In the genomic region with DNA sequence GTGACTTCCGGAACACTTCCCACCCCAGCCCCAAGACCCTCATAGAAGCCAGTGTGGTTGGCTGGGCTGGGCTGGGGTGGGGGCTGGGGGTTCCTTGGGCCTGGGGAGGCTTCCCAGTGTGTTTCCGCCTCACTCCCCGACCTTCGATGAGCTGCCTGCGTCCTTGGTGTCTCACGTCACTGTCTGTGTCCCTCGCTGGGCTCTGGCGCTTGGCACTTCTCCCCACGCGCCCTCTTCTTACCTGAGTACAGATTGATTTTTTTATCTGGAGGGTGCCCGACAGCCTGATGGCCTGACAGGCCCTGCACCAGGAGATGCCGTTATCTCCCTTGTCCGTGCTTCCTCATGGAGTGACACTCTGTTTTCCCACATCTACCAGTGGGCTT, we compare ENCODE assay signal across 33 cellular contexts. TPM values are rescaled to one million over a fixed set of nuclear protein-coding genes. Genes with fewer than 3 reads are reported as not detected.
"Had no signal": no experiment of that assay in that cellular context is flagged by ENCODE, and none has a peak within 500 bp of the region (broad histone marks: within the 10 kb centered on the region; RNA-seq: fewer than 3 reads in every experiment).

No MANE protein-coding gene starts in this region.

- H3K36me3 Mint-ChIP-seq: memory B cell, natural killer cell had no signal

- H3K27ac ChIP-seq: dorsolateral prefrontal cortex, heart left ventricle, left lung, lower lobe of right lung, parathyroid adenoma, prostate gland, spleen, testis, tibial nerve had no signal

- H3K27ac Mint-ChIP-seq: memory B cell; mesothelial cell of epicardium; natural killer cell; stimulated activated memory B cell treated with anti-CD40 and anti-IgM and Interleukin-4, amounts not matched to agents 10 μg/mL and 1 μg/mL and 100 μg/mL, for 72 hours; stimulated activated naive CD8-positive, alpha-beta T cell treated with anti-CD3 and anti-CD28 coated beads, Interleukin-15, Interleukin-2, amounts not matched to agents 100 ng/mL and 50 ng/mL, for 24 hours had no signal

- H3K9ac ChIP-seq: parathyroid adenoma had no signal

- H3K4me1 ChIP-seq: prostate gland had no signal

- DNase-seq: cortex of kidney; dorsolateral prefrontal cortex; effector CD8-positive, alpha-beta T cell; heart left ventricle; hippocampal formation; lower lobe of right lung; natural killer cell; retina; spleen; stimulated activated CD4-positive, alpha-beta T cell treated with anti-CD3 and anti-CD28 coated beads, Interleukin-15, amount 100 ng/mL, for 24 hours; stimulated activated CD4-positive, alpha-beta T cell treated with anti-CD3 and anti-CD28 coated beads, Interleukin-1b, Interleukin-23, amount 100 ng/mL, for 48 hours; stimulated activated CD4-positive, alpha-beta T cell treated with anti-CD3 and anti-CD28 coated beads, Interleukin-4, amount 100 ng/mL, for 24 hours; testis had no signal

- ATAC-seq: esophagus mucosa; heart left ventricle; left lung; lower lobe of right lung; natural killer cell; sciatic nerve; stimulated activated memory B cell treated with anti-CD40 and anti-IgM and Interleukin-4, amounts not matched to agents 10 μg/mL and 1 μg/mL and 100 μg/mL, for 72 hours had no signal

- H3K9me3 Mint-ChIP-seq: memory B cell; mesothelial cell of epicardium; natural killer cell; stimulated activated memory B cell treated with anti-CD40 and anti-IgM and Interleukin-4, amounts not matched to agents 10 μg/mL and 1 μg/mL and 100 μg/mL, for 72 hours; stimulated activated naive CD8-positive, alpha-beta T cell treated with anti-CD3 and anti-CD28 coated beads, Interleukin-15, Interleukin-2, amounts not matched to agents 100 ng/mL and 50 ng/mL, for 24 hours had no signal

- H3K4me3 Mint-ChIP-seq: memory B cell; mesothelial cell of epicardium; natural killer cell; stimulated activated memory B cell treated with anti-CD40 and anti-IgM and Interleukin-4, amounts not matched to agents 10 μg/mL and 1 μg/mL and 100 μg/mL, for 72 hours; stimulated activated naive CD8-positive, alpha-beta T cell treated with anti-CD3 and anti-CD28 coated beads, Interleukin-15, Interleukin-2, amounts not matched to agents 100 ng/mL and 50 ng/mL, for 24 hours had no signal

- H3K4me3 ChIP-seq: dorsolateral prefrontal cortex, heart left ventricle, left lung, lower lobe of right lung, prostate gland, spleen, tibial nerve had no signal

- FAIRE-seq: frontal cortex, islet of Langerhans had no signal

- H3K9me3 ChIP-seq: heart left ventricle, left lung, lower lobe of right lung, prostate gland, spleen, testis, tibial nerve had no signal

RNA-seq across cellular contexts. Expression of gene GRIN3B, which starts 7.6 kb away (rescaled TPM):
- total RNA-seq: esophagus mucosa, sciatic nerve, skeletal muscle tissue, subcutaneous adipose tissue, ureter had no signal
- polyA plus RNA-seq: spleen had no signal

RNA-seq across cellular contexts. Expression of gene RNU6-2, which starts 28.7 kb away (rescaled TPM):
- total RNA-seq: dorsolateral prefrontal cortex, esophagus mucosa, fibroblast of lung, frontal cortex, glomerular endothelial cell, heart left ventricle, left lung, lower lobe of right lung, mesothelial cell of epicardium, mucosa of gallbladder, myocyte, natural killer cell, omental fat pad, prostate gland, sciatic nerve, skeletal muscle tissue, spleen, subcutaneous adipose tissue, testis, tibial nerve, ureter had no signal
- polyA plus RNA-seq: fibroblast of lung, heart left ventricle, spleen had no signal
